Comparison of ENCODE assay signal across 8 cellular contexts in the genomic region with DNA sequence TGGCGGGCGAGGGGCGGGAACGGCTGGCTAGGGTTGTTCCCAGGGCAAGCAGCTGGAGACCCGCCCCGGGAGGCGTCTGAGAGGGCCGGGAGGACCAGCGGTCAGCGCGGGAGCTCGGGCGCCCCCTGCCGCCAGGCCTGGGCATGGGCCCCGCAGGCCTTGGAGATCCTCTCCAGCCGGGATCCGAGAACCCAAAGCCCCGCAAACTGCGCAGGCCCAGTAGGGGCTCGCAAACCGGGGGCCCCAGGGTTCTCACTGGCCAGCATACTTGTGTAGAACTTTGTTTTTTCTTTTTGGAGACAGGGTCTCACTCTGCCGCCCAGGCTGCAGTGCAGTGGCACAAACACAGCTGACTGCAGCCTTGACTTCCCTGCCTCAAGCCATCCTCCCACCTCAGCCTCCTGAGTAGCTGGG. TPM values are rescaled to one million over a fixed set of nuclear protein-coding genes. Genes with fewer than 3 reads are reported as not detected.
DNase-seq lines count a peak whose midpoint lies in the region; ATAC-seq and TF ChIP-seq lines count a peak whose summit lies in the region.

No MANE protein-coding gene starts in this region.

- H3K4me1 Mint-ChIP-seq in effector memory CD8-positive, alpha-beta T cell (ENCODE audit: low read depth in 2 of 2), result peaks cover 0 to 2% of the 10 kb centered on the region in 2 donors

- H3K36me3 ChIP-seq in DOHH2 (ENCODE audit: control insufficient read depth, low read length), result no peaks in the 10 kb centered on the region
- H3K36me3 ChIP-seq in HUES48 (ENCODE audit: control insufficient read depth, insufficient read depth, low read length), result no peaks in the 10 kb centered on the region
- H3K36me3 ChIP-seq in gastrocnemius medialis, result no peaks in the 10 kb centered on the region

- H3K27me3 Mint-ChIP-seq in effector memory CD8-positive, alpha-beta T cell, result peaks cover 59 to 81% of the 10 kb centered on the region in 2 donors

- H3K27ac ChIP-seq in DOHH2 (ENCODE audit: low read depth, low read length) (no peak overlapping the region), HUES48 (ENCODE audit: low read depth, low read length) (no peak overlapping the region), gastrocnemius medialis (no peak overlapping the region)

- no peak overlapping the region for H3K4me3 Mint-ChIP-seq in effector memory CD8-positive, alpha-beta T cell

- no peaks in the 10 kb centered on the region for H4K20me1 ChIP-seq in DOHH2 (ENCODE audit: control insufficient read depth, insufficient read depth, low read depth, low read length)

- in situ Hi-C loops in gastrocnemius medialis (cut with MboI; ENCODE audit: low sequenced_read_pairs in 4 of 4), result no loop called here

- TF ChIP-seq CTCF in DOHH2 (IDR thresholded peaks at IDR 0.05; ENCODE audit: low read depth, low read length, poor library complexity, severe bottlenecking) (peak; percentile 72), gastrocnemius medialis (IDR thresholded peaks at IDR 0.05 in 4 of 5, conservative IDR thresholded peaks at IDR 0.05 in 1 of 5) (peak; percentile 69 to 96 (median 85))

- DNase-seq in activated T-cell treated with anti-CD3 and anti-CD28 coated beads, Interleukin-2, amount 50 U/mL, for 48 hours, result peak; percentile 67 to 71
- peak; percentile 85 for DNase-seq in left ventricle myocardium superior
- DNase-seq in gastrocnemius medialis, result peak in 1 of 2 donors; percentile 47
- no peak for DNase-seq in effector memory CD8-positive, alpha-beta T cell
- no peak for DNase-seq in GOT3 (lab: John Stamatoyannopoulos, UW)

- intact Hi-C loops in left ventricle myocardium superior (cut with micrococcal nuclease), result no loop called here
- intact Hi-C loops in gastrocnemius medialis (cut with DNase I; ENCODE audit: low total_unique reads), result loop anchor here (1.0 to 5.0 kb wide), 5 partner anchors 18 to 470 kb away; no protein-coding TSS in a partner anchor

- no peaks in the 10 kb centered on the region for H3K27me3 ChIP-seq in DOHH2 (ENCODE audit: control insufficient read depth, low read length)
- peaks cover 14% of the 10 kb centered on the region for H3K27me3 ChIP-seq in HUES48 (ENCODE audit: control insufficient read depth, insufficient read depth, low read length)
- H3K27me3 ChIP-seq in gastrocnemius medialis, result peaks cover 0 to 7% (median 0%) of the 10 kb centered on the region in 3 donors

- H3K4me1 ChIP-seq in DOHH2 (ENCODE audit: control insufficient read depth, low read length), result no peaks in the 10 kb centered on the region
- H3K4me1 ChIP-seq in HUES48 (ENCODE audit: control insufficient read depth, insufficient read depth, low read length), result peaks cover 11% of the 10 kb centered on the region
- H3K4me1 ChIP-seq in gastrocnemius medialis, result peaks cover 5 to 10% of the 10 kb centered on the region in 2 donors

- H3F3A ChIP-seq in DOHH2 (ENCODE audit: control insufficient read depth, insufficient read depth), result no peaks in the 10 kb centered on the region

- no peak overlapping the region for H3K27ac Mint-ChIP-seq in effector memory CD8-positive, alpha-beta T cell

- H3K79me2 ChIP-seq in DOHH2 (ENCODE audit: control insufficient read depth, low read length), result no peaks in the 10 kb centered on the region

- no peaks in the 10 kb centered on the region for H3K36me3 Mint-ChIP-seq in effector memory CD8-positive, alpha-beta T cell (ENCODE audit: insufficient read depth)

- ATAC-seq in left ventricle myocardium superior, result peak; percentile 96
- peak; percentile 58 to 86 for ATAC-seq in gastrocnemius medialis
- no peak for ATAC-seq in GM19324 (IDR thresholded peaks at IDR 0.05; ENCODE audit: low FRiP score, unreplicated experiment)
- ATAC-seq in effector memory CD8-positive, alpha-beta T cell (replicated peaks), result no peak

- no peak overlapping the region for H3K9ac ChIP-seq in HUES48 (ENCODE audit: low read depth, low read length)

- no peak for TF ChIP-seq POLR2A in gastrocnemius medialis (IDR thresholded peaks at IDR 0.05)

- no peaks in the 10 kb centered on the region for H3K9me2 ChIP-seq in DOHH2 (replicated peaks; ENCODE audit: control insufficient read depth, low read length)

- H3K9me3 Mint-ChIP-seq in effector memory CD8-positive, alpha-beta T cell, result no peaks in the 10 kb centered on the region

- no peak overlapping the region for H3K4me2 ChIP-seq in DOHH2 (ENCODE audit: low read length)

- H3K9me3 ChIP-seq in DOHH2 (ENCODE audit: control insufficient read depth, insufficient read depth, low read length), result no peaks in the 10 kb centered on the region
- no peaks in the 10 kb centered on the region for H3K9me3 ChIP-seq in HUES48 (ENCODE audit: control insufficient read depth, insufficient read depth, low read length)
- H3K9me3 ChIP-seq in gastrocnemius medialis, result no peaks in the 10 kb centered on the region

- H3K4me3 ChIP-seq in DOHH2 (ENCODE audit: low read length) (no peak overlapping the region), HUES48 (ENCODE audit: low read depth, low read length) (peak overlapping the region; percentile 58; the same call in 1 of the 2 replicates), gastrocnemius medialis (peak overlapping the region; percentile 47 to 55 (median 52))

RNA-seq across cellular contexts. Expression of a gene that starts 20.8 kb away (rescaled TPM):
- 7.8 TPM for total RNA-seq in left ventricle myocardium superior
- total RNA-seq in gastrocnemius medialis, result 10 to 100 TPM in 3 of 4 donors, 1 to 10 TPM in 1; 8.4 to 15.8 (median 12.5) TPM

Comparison
In these comparisons a context has a peak if more than half of its experiments do, and no peak if none do; other contexts are left out.
1. DNase-seq: peak in activated T-cell treated with anti-CD3 and anti-CD28 coated beads, Interleukin-2, amount 50 U/mL, for 48 hours (2 of 2) and left ventricle myocardium superior (single experiment); none in effector memory CD8-positive, alpha-beta T cell (0 of 3) and GOT3 (single experiment).
2. ATAC-seq: peak in left ventricle myocardium superior (single experiment) and gastrocnemius medialis (2 of 2); none in GM19324 (single experiment) and effector memory CD8-positive, alpha-beta T cell (single experiment).